ENCODE assay signal across 1 cellular context in the genomic region with DNA sequence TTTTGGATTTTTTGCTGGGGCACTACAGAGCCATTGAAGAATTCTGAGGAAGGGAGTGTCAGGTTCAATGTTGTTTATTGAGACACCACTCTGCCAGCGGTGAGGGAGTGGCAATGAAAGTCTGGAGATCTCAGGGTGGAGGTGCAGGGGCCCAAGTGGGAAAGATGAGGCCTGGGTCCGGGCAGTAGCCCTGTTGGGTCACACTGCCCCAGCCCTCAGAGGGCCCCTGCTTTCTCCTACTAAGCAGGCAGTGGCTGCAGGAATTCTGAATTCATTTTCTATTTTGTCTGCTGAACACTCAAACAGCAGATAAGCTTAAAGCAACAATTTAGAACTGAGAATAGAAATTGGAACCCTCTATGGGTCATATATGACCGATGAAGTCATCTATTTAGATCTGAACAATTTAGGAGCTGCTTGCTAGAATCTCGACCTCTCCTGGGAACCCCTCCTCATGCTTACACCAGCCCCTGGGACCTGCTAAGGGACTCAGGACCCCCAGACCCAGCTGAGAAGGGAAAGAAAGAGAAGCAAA.
TF ChIP-seq lines count a peak whose summit lies in the region.

No MANE protein-coding gene starts in this region.

TF ChIP-seq in endothelial cell of umbilical vein, 7 proteins besides CTCF, POLR2A, EP300 and RAD21:
- TF ChIP-seq POLR2AphosphoS5 (IDR thresholded peaks at IDR 0.05; ENCODE audit: insufficient read depth, low read depth, low read length) (no peak), JUN (IDR thresholded peaks at IDR 0.05; ENCODE audit: borderline replicate concordance, insufficient read depth, insufficient read length, low read depth) (no peak), FOS (IDR thresholded peaks at IDR 0.05; ENCODE audit: borderline replicate concordance, insufficient read depth, low read length) (no peak), EZH2 (IDR thresholded peaks at IDR 0.05; ENCODE audit: borderline replicate concordance, low read depth, low read length, severe bottlenecking) (no peak), MYC (IDR thresholded peaks at IDR 0.05; ENCODE audit: low read depth, low read length) (no peak), GATA2 (IDR thresholded peaks at IDR 0.05; ENCODE audit: insufficient read depth, insufficient read length, low read depth, low read length) (no peak)
- TF ChIP-seq, protein P1, sequence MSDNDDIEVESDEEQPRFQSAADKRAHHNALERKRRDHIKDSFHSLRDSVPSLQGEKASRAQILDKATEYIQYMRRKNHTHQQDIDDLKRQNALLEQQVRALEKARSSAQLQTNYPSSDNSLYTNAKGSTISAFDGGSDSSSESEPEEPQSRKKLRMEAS (IDR thresholded peaks at IDR 0.05; ENCODE audit: insufficient read depth, insufficient read length), result no peak
